Comparison of ENCODE assay signal across 24 cellular contexts in the genomic region with DNA sequence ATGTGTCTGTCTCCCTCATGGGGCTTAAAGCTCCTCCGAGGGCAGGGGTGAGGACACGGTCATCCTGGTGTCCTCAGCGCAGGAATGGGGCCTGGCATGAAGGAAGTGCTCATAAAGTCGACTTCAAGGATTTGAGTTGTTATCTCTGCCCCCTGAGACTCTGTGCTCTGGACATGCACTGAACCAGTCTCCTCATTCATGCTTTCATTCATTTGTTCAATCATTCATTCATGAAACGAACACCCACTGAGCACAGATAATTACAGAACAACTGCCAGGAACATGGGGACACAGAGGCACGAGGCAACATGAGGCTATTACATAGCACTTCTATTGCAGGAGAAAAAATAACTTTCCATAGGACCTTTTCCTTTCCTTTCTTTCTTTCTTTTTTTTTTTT. TPM values are rescaled to one million over a fixed set of nuclear protein-coding genes. Genes with fewer than 3 reads are reported as not detected.
A peak's percentile ranks its signal among the peaks of the same experiment; 100 is the strongest.
DNase-seq lines count a peak whose midpoint lies in the region; ATAC-seq, FAIRE-seq and TF ChIP-seq lines count a peak whose summit lies in the region.
"Had no signal": no experiment of that assay in that cellular context is flagged by ENCODE, and none has a peak within 500 bp of the region (broad histone marks: within the 10 kb centered on the region; RNA-seq: fewer than 3 reads in every experiment).

No MANE protein-coding gene starts in this region.

- H2BK12ac ChIP-seq in neuronal stem cell (ENCODE audit: low read length): no peak overlapping the region

- no peak overlapping the region for H4K8ac ChIP-seq in neuronal stem cell (ENCODE audit: low read depth, low read length)

- no peaks in the 10 kb centered on the region for H3K79me2 ChIP-seq in K562 (ENCODE audit: control insufficient read depth, insufficient read depth, low read length)

- peak overlapping the region; percentile 24 for H3K18ac ChIP-seq in neuronal stem cell (ENCODE audit: low read length)

- no peak overlapping the region for H3K4me3 Mint-ChIP-seq in activated CD4-positive, alpha-beta T cell treated with anti-CD3 and anti-CD28 coated beads for 36 hours
- H3K4me3 Mint-ChIP-seq: B cell; CD4-positive, alpha-beta T cell; CD8-positive, alpha-beta T cell had no signal

- no peak overlapping the region for H3K14ac ChIP-seq in neuronal stem cell (ENCODE audit: low read length)

- no peak overlapping the region for H3K23ac ChIP-seq in neuronal stem cell (ENCODE audit: low read depth, low read length, poor library complexity)

- in situ Hi-C loops in K562 (cut with MboI): no loop called here

- no peak for DNase-seq in activated CD4-positive, alpha-beta T cell treated with anti-CD3 and anti-CD28 coated beads for 36 hours
- DNase-seq in activated CD4-positive, alpha-beta T cell treated with anti-CD3 and anti-CD28 coated beads for 4 hours: no peak
- DNase-seq in K562 (ENCODE audit: extremely low read depth in 1 of 4, low spot score in 3 of 4) (no peak), neuronal stem cell (ENCODE audit: low spot score) (no peak), glomerular visceral epithelial cell (ENCODE audit: extremely low spot score) (no peak)
- no peak for DNase-seq in stimulated activated naive CD4-positive, alpha-beta T cell (lab: John Stamatoyannopoulos, UW)
- DNase-seq: AML-193; Caco-2; Calu3; CD4-positive, alpha-beta T cell; CD8-positive, alpha-beta T cell; DMS79 treated with DMSO at 0.1 percent for 48 hours; GF-D8 had no signal

- H3K9me1 ChIP-seq in K562 (ENCODE audit: control insufficient read depth, insufficient read depth, low read length): no peaks in the 10 kb centered on the region

- peaks cover 32% of the 10 kb centered on the region for H3K4me1 Mint-ChIP-seq in activated CD4-positive, alpha-beta T cell treated with anti-CD3 and anti-CD28 coated beads for 36 hours
- H3K4me1 Mint-ChIP-seq: B cell had no signal

- H2AFZ ChIP-seq in K562 (ENCODE audit: low read depth, low read length) (no peak overlapping the region), neuronal stem cell (ENCODE audit: low read length) (no peak overlapping the region)

- H3K4me2 ChIP-seq in K562 (ENCODE audit: insufficient read depth, low read length): no peak overlapping the region
- H3K4me2 ChIP-seq in neuronal stem cell (ENCODE audit: insufficient read depth, low read length, poor library complexity, severe bottlenecking): no peak overlapping the region
- H3K4me2 ChIP-seq: A549; BLaER1 treated with 17β-estradiol and CSF1 and Interleukin-3, amounts not matched to agents 10 nM and 100 nM had no signal

- no peak for TF ChIP-seq EP300 in K562 (IDR thresholded peaks at IDR 0.05; ENCODE audit: low read length)

- no TSS peak for BruUV-seq in K562 (replicated peaks; lab: Mats Ljungman, UMichigan)

- no peak overlapping the region for H2BK5ac ChIP-seq in neuronal stem cell (ENCODE audit: low read length)

- no peak overlapping the region for H3K9ac ChIP-seq in K562 (ENCODE audit: insufficient read depth in 1 of 2, low read depth in 2 of 2, low read length in 2 of 2)
- no peak overlapping the region for H3K9ac ChIP-seq in neuronal stem cell (ENCODE audit: low read depth, low read length, poor library complexity)
- H3K9ac ChIP-seq: BLaER1 treated with 17β-estradiol and CSF1 and Interleukin-3, amounts not matched to agents 10 nM and 100 nM had no signal

- H3K4me1 ChIP-seq in K562 (replicated peaks in 1 of 2; ENCODE audit: control insufficient read depth in 2 of 2, insufficient read depth in 2 of 2, low read length in 2 of 2) (no peaks in the 10 kb centered on the region; a peak in 1 of 5 replicates), neuronal stem cell (ENCODE audit: control insufficient read depth in 2 of 2, insufficient read depth in 1 of 2, low read depth in 1 of 2, low read length in 2 of 2) (peaks cover 6 to 7% of the 10 kb centered on the region in 2 donors)
- H3K4me1 ChIP-seq: Caco-2 had no signal

- peaks cover 8% of the 10 kb centered on the region for H3K27me3 Mint-ChIP-seq in activated CD4-positive, alpha-beta T cell treated with anti-CD3 and anti-CD28 coated beads for 36 hours

- WGBS in K562 (ENCODE audit: insufficient coverage, low coverage, missing lambda C conversion rate): 3% methylated on average over 4 of the region's 6 CpGs
- no CpG with 5 or more reads among the region's 6 CpGs for WGBS in neuronal stem cell (ENCODE audit: extremely low coverage in 2 of 2, insufficient read length in 2 of 2, insufficient replicate concordance in 1 of 2), 2 donors

- H3K9me3 ChIP-seq in K562 (replicated peaks; ENCODE audit: control insufficient read depth, insufficient read depth, low read depth, low read length) (no peaks in the 10 kb centered on the region), neuronal stem cell (replicated peaks in 1 of 2; ENCODE audit: control insufficient read depth in 2 of 2, insufficient read depth in 1 of 2, low read depth in 1 of 2, low read length in 2 of 2) (no peaks in the 10 kb centered on the region)
- H3K9me3 ChIP-seq: A549; BLaER1 treated with 17β-estradiol and CSF1 and Interleukin-3, amounts not matched to agents 10 nM and 100 nM; Caco-2 had no signal

- no peaks in the 10 kb centered on the region for H3K9me3 Mint-ChIP-seq in activated CD4-positive, alpha-beta T cell treated with anti-CD3 and anti-CD28 coated beads for 36 hours (ENCODE audit: low read depth)
- H3K9me3 Mint-ChIP-seq: CD4-positive, alpha-beta T cell; CD8-positive, alpha-beta T cell had no signal

- H3K79me1 ChIP-seq in neuronal stem cell (ENCODE audit: low read depth, low read length): no peaks in the 10 kb centered on the region

- CTCF ChIA-PET in activated CD4-positive, alpha-beta T cell treated with anti-CD3 and anti-CD28 coated beads for 36 hours (lab: Charles Lee): interaction anchor here (1.0 kb wide), 1 partner anchor 35 kb away, joined by 3 read pairs; no protein-coding TSS in a partner anchor
- CTCF ChIA-PET in K562 (lab: Yijun Ruan, JAX; ENCODE audit: low intra/inter-chr PET ratio): no interaction called here

- intact Hi-C loops in activated CD4-positive, alpha-beta T cell treated with anti-CD3 and anti-CD28 coated beads for 36 hours (cut with DNase I, micrococcal nuclease): no loop called here
- intact Hi-C loops in K562 (cut with micrococcal nuclease): no loop called here

- H3K4me3 ChIP-seq in K562 (no peak overlapping the region), neuronal stem cell (ENCODE audit: low read length in 2 of 2) (no peak overlapping the region)
- H3K4me3 ChIP-seq: A549; BLaER1 treated with 17β-estradiol and CSF1 and Interleukin-3, amounts not matched to agents 10 nM and 100 nM had no signal

- H3K36me3 ChIP-seq in K562 (ENCODE audit: control insufficient read depth, insufficient read depth, low read length) (no peaks in the 10 kb centered on the region), neuronal stem cell (replicated peaks in 1 of 2; ENCODE audit: control insufficient read depth in 2 of 2, insufficient read depth in 2 of 2, low read length in 2 of 2) (no peaks in the 10 kb centered on the region)
- H3K36me3 ChIP-seq: BLaER1 treated with 17β-estradiol and CSF1 and Interleukin-3, amounts not matched to agents 10 nM and 100 nM had no signal

- FAIRE-seq in K562 (lab: Jason Lieb, UNC): no peak
- FAIRE-seq: A549, D721Med, G401.6, GM12892, GM18507 had no signal

- TF ChIP-seq RAD21 in K562 (CRISPR knock-in tag; conservative IDR thresholded peaks at IDR 0.05 in 1 of 2, IDR thresholded peaks at IDR 0.05 in 1 of 2): no peak

- no peak for ATAC-seq in activated CD4-positive, alpha-beta T cell treated with anti-CD3 and anti-CD28 coated beads for 36 hours
- no peak for ATAC-seq in K562
- ATAC-seq: A549; CD8-positive, alpha-beta T cell had no signal

- no peak for TF ChIP-seq POLR2A in K562 (conservative IDR thresholded peaks at IDR 0.05)

- POLR2A ChIA-PET in activated CD4-positive, alpha-beta T cell treated with anti-CD3 and anti-CD28 coated beads for 36 hours (lab: Charles Lee): interaction anchor here (0.6 kb wide), 1 partner anchor 709 kb away, joined by 9 read pairs; no protein-coding TSS in a partner anchor
- POLR2A ChIA-PET in K562 (lab: Yijun Ruan, JAX): interaction anchor here (0.6 kb wide), 1 partner anchor 75 kb away, joined by 3 read pairs; no protein-coding TSS in a partner anchor

- H2AK5ac ChIP-seq in neuronal stem cell (ENCODE audit: low read depth, low read length): no peak overlapping the region

- no peak overlapping the region for H2BK120ac ChIP-seq in neuronal stem cell (ENCODE audit: low read depth, low read length)

- peaks cover 4% of the 10 kb centered on the region for H3K36me3 Mint-ChIP-seq in activated CD4-positive, alpha-beta T cell treated with anti-CD3 and anti-CD28 coated beads for 36 hours (ENCODE audit: low read depth)
- H3K36me3 Mint-ChIP-seq: CD8-positive, alpha-beta T cell had no signal

- no peaks in the 10 kb centered on the region; the same call in 1 of the 2 replicates for H4K20me1 ChIP-seq in K562 (replicated peaks; ENCODE audit: control insufficient read depth, insufficient read depth, low read length)
- H4K20me1 ChIP-seq: BLaER1 treated with 17β-estradiol and CSF1 and Interleukin-3, amounts not matched to agents 10 nM and 100 nM had no signal

- H3K4ac ChIP-seq in neuronal stem cell (ENCODE audit: low read length): peak overlapping the region; percentile 42

- no peak overlapping the region for H2BK15ac ChIP-seq in neuronal stem cell (ENCODE audit: low read length)

- peaks cover 15 to 33% of the 10 kb centered on the region in 2 experiments; a peak in 3 of 5 replicates for H3K27me3 ChIP-seq in K562 (ENCODE audit: control insufficient read depth in 2 of 2, insufficient read depth in 2 of 2, low read length in 2 of 2)
- H3K27me3 ChIP-seq in neuronal stem cell (ENCODE audit: control insufficient read depth in 3 of 3, insufficient read depth in 3 of 3, low read depth in 1 of 3, low read length in 3 of 3): peaks cover 0 to 35% (median 4%) of the 10 kb centered on the region in 3 experiments
- H3K27me3 ChIP-seq: BLaER1 treated with 17β-estradiol and CSF1 and Interleukin-3, amounts not matched to agents 10 nM and 100 nM had no signal

- H3K27ac ChIP-seq in K562 (ENCODE audit: extremely low read depth, low read depth, low read length): no peak overlapping the region
- no peak overlapping the region for H3K27ac ChIP-seq in neuronal stem cell (replicated peaks; ENCODE audit: low read length)
- H3K27ac ChIP-seq: 22Rv1; A549; BLaER1 treated with 17β-estradiol and CSF1 and Interleukin-3, amounts not matched to agents 10 nM and 100 nM; C4-2B had no signal

- no peak for TF ChIP-seq CTCF in K562 (IDR thresholded peaks at IDR 0.05 in 2 of 3, conservative IDR thresholded peaks at IDR 0.05 in 1 of 3; ENCODE audit: insufficient read depth in 2 of 3, low read depth in 1 of 3, low read length in 3 of 3)

- peak overlapping the region; percentile 63 for H3K27ac Mint-ChIP-seq in activated CD4-positive, alpha-beta T cell treated with anti-CD3 and anti-CD28 coated beads for 36 hours
- H3K27ac Mint-ChIP-seq: B cell; CD4-positive, alpha-beta T cell; CD8-positive, alpha-beta T cell had no signal

- no peak overlapping the region for H4K91ac ChIP-seq in neuronal stem cell (ENCODE audit: low read depth, low read length, poor library complexity)

RNA-seq across cellular contexts. Expression of a gene that starts 16.5 kb away (rescaled TPM):
- total RNA-seq in activated CD4-positive, alpha-beta T cell treated with anti-CD3 and anti-CD28 coated beads for 36 hours: 10 to 100 TPM; 17.6 to 20.2 TPM
- not detected in 2 replicates for total RNA-seq in K562 (2011; cell fraction: chromatin; rRNA removed; ENCODE audit: low replicate concordance)
- total RNA-seq in K562 (2011; cell fraction: nucleolus; rRNA removed): not detected in 2 replicates
- not detected in 2 replicates for total RNA-seq in K562 (2011; cell fraction: nucleoplasm; rRNA removed)
- not detected in 2 replicates for total RNA-seq in K562 (2014; rRNA removed)
- not detected in 2 replicates for total RNA-seq in K562 (2014; rRNA removed; fragmentation: Illumina TruSeq; extraction: Trizol)
- not detected in 2 replicates for total RNA-seq in K562 (2015; rRNA removed; fragmentation: Illumina TruSeq; extraction: Trizol)
- not detected in 2 replicates for total RNA-seq in K562 (2021)
- 0.03 TPM in 1 of 2 replicates, not detected in the other for polyA plus RNA-seq in K562 (2011; rRNA removed)
- polyA plus RNA-seq in K562 (2011; cell fraction: cytosol; rRNA removed): not detected in 2 replicates
- polyA plus RNA-seq in K562 (2011; cell fraction: nucleus; rRNA removed): not detected in 2 replicates
- not detected in 2 replicates for polyA plus RNA-seq in K562 (2012)
- polyA plus RNA-seq in K562 (2014; fragmentation: Illumina TruSeq; extraction: Trizol): not detected in 2 replicates
- polyA plus RNA-seq in K562 (2014; fragmentation: Nextera tagmentation; extraction: Ambion mirVana): not detected
- polyA plus RNA-seq in K562 (2014; rRNA removed): not detected in 2 replicates
- not detected in 2 replicates for polyA minus RNA-seq in K562 (2011; rRNA and poly(A)+ RNA removed)
- polyA minus RNA-seq in K562 (2011; cell fraction: cytosol; rRNA and poly(A)+ RNA removed): not detected in 2 replicates
- polyA minus RNA-seq in K562 (2011; cell fraction: nucleus; rRNA and poly(A)+ RNA removed): not detected in 2 replicates
- polyA plus RNA-seq in neuronal stem cell (2013, experiment 1 of 2): 0.01 TPM
- not detected for polyA plus RNA-seq in neuronal stem cell (2013, experiment 2 of 2)
- total RNA-seq: A172, B cell, Calu3 had no signal
- polyA plus RNA-seq: A549, BJ had no signal

RNA-seq across cellular contexts. Expression of a gene that starts 41.5 kb away (rescaled TPM):
- 10 to 100 TPM; 32.5 to 36.8 TPM for total RNA-seq in activated CD4-positive, alpha-beta T cell treated with anti-CD3 and anti-CD28 coated beads for 36 hours
- total RNA-seq in K562 (2011; cell fraction: chromatin; rRNA removed; ENCODE audit: low replicate concordance): 1.3 and 3.4 TPM in 2 replicates
- 0.66 and 2.0 TPM in 2 replicates for total RNA-seq in K562 (2011; cell fraction: nucleolus; rRNA removed)
- 1.2 and 2.7 TPM in 2 replicates for total RNA-seq in K562 (2011; cell fraction: nucleoplasm; rRNA removed)
- total RNA-seq in K562 (2014; rRNA removed) (0.41 TPM in 2 replicates), K562 (2014; rRNA removed; fragmentation: Illumina TruSeq; extraction: Trizol) (0.44 TPM in 1 of 2 replicates, not detected in the other), K562 (2015; rRNA removed; fragmentation: Illumina TruSeq; extraction: Trizol) (0.22 TPM in 1 of 2 replicates, not detected in the other), K562 (2021) (0.49 and 0.67 TPM in 2 replicates)
- polyA plus RNA-seq in K562 (2011; rRNA removed) (0.64 and 1.1 TPM in 2 replicates), K562 (2014; fragmentation: Illumina TruSeq; extraction: Trizol) (0.21 and 0.51 TPM in 2 replicates), K562 (2014; fragmentation: Nextera tagmentation; extraction: Ambion mirVana) (not detected), K562 (2014; rRNA removed) (0.70 and 0.90 TPM in 2 replicates)
- 0.82 and 1.1 TPM in 2 replicates for polyA plus RNA-seq in K562 (2011; cell fraction: cytosol; rRNA removed)
- 2.6 and 3.6 TPM in 2 replicates for polyA plus RNA-seq in K562 (2011; cell fraction: nucleus; rRNA removed)
- polyA plus RNA-seq in K562 (2012): 0.34 and 0.82 TPM in 2 replicates
- polyA minus RNA-seq in K562 (2011; rRNA and poly(A)+ RNA removed): 0.39 and 0.70 TPM in 2 replicates
- polyA minus RNA-seq in K562 (2011; cell fraction: cytosol; rRNA and poly(A)+ RNA removed): not detected in 2 replicates
- polyA minus RNA-seq in K562 (2011; cell fraction: nucleus; rRNA and poly(A)+ RNA removed): 0.40 and 1.2 TPM in 2 replicates
- 46.3 TPM for polyA plus RNA-seq in neuronal stem cell (2013, experiment 1 of 2)
- polyA plus RNA-seq in neuronal stem cell (2013, experiment 2 of 2): 47.4 TPM

RNA-seq across cellular contexts. Expression of a gene that starts 56.7 kb away (rescaled TPM):
- 100 to 1,000 TPM; 204 to 231 TPM for total RNA-seq in activated CD4-positive, alpha-beta T cell treated with anti-CD3 and anti-CD28 coated beads for 36 hours
- 0.09 and 0.74 TPM in 2 replicates for total RNA-seq in K562 (2011; cell fraction: chromatin; rRNA removed; ENCODE audit: low replicate concordance)
- total RNA-seq in K562 (2011; cell fraction: nucleolus; rRNA removed): 0.33 and 0.39 TPM in 2 replicates
- total RNA-seq in K562 (2011; cell fraction: nucleoplasm; rRNA removed): 0.29 and 1.6 TPM in 2 replicates
- 0.45 TPM in 1 of 2 replicates, not detected in the other for total RNA-seq in K562 (2014; rRNA removed)
- 0.10 and 0.11 TPM in 2 replicates for total RNA-seq in K562 (2014; rRNA removed; fragmentation: Illumina TruSeq; extraction: Trizol)
- total RNA-seq in K562 (2015; rRNA removed; fragmentation: Illumina TruSeq; extraction: Trizol): 0.07 and 0.23 TPM in 2 replicates
- 0.75 and 0.78 TPM in 2 replicates for total RNA-seq in K562 (2021)
- polyA plus RNA-seq in K562 (2011; rRNA removed): 0.22 and 0.24 TPM in 2 replicates
- polyA plus RNA-seq in K562 (2011; cell fraction: cytosol; rRNA removed): 0.07 and 0.19 TPM in 2 replicates
- 0.41 TPM in 1 of 2 replicates, not detected in the other for polyA plus RNA-seq in K562 (2011; cell fraction: nucleus; rRNA removed)
- polyA plus RNA-seq in K562 (2012): 1.1 and 9.5 TPM in 2 replicates
- 0.54 and 0.66 TPM in 2 replicates for polyA plus RNA-seq in K562 (2014; fragmentation: Illumina TruSeq; extraction: Trizol)
- polyA plus RNA-seq in K562 (2014; fragmentation: Nextera tagmentation; extraction: Ambion mirVana): under 1 TPM; 0.03 TPM
- 0.28 and 0.54 TPM in 2 replicates for polyA plus RNA-seq in K562 (2014; rRNA removed)
- 0.03 and 0.04 TPM in 2 replicates for polyA minus RNA-seq in K562 (2011; rRNA and poly(A)+ RNA removed)
- polyA minus RNA-seq in K562 (2011; cell fraction: cytosol; rRNA and poly(A)+ RNA removed): not detected in 2 replicates
- 0.13 TPM in 1 of 2 replicates, not detected in the other for polyA minus RNA-seq in K562 (2011; cell fraction: nucleus; rRNA and poly(A)+ RNA removed)
- 0.47 TPM for polyA plus RNA-seq in neuronal stem cell (2013, experiment 1 of 2)
- 0.43 TPM for polyA plus RNA-seq in neuronal stem cell (2013, experiment 2 of 2)
- total RNA-seq: A172, Caco-2, Calu3 had no signal

Comparison
In these comparisons a context has a peak if more than half of its experiments do, and no peak if none do; other contexts are left out.
1. RNA of a gene that starts 16.5 kb away (total RNA-seq): 17.6 to 20.2 TPM in activated CD4-positive, alpha-beta T cell treated with anti-CD3 and anti-CD28 coated beads for 36 hours; not detected in K562; every median in the first group is over 10 times any median in the second.
2. RNA of a gene that starts 41.5 kb away (total RNA-seq): 32.5 to 36.8 TPM in activated CD4-positive, alpha-beta T cell treated with anti-CD3 and anti-CD28 coated beads for 36 hours; 0.22 to 3.4 TPM in K562; every median in the first group is over 4 times any median in the second.
3. RNA of a gene that starts 56.7 kb away (total RNA-seq): 204 to 231 TPM in activated CD4-positive, alpha-beta T cell treated with anti-CD3 and anti-CD28 coated beads for 36 hours; 0.07 to 1.6 TPM in K562; every median in the first group is over 10 times any median in the second.